Comparison of ENCODE assay signal across 8 cellular contexts in the genomic region with DNA sequence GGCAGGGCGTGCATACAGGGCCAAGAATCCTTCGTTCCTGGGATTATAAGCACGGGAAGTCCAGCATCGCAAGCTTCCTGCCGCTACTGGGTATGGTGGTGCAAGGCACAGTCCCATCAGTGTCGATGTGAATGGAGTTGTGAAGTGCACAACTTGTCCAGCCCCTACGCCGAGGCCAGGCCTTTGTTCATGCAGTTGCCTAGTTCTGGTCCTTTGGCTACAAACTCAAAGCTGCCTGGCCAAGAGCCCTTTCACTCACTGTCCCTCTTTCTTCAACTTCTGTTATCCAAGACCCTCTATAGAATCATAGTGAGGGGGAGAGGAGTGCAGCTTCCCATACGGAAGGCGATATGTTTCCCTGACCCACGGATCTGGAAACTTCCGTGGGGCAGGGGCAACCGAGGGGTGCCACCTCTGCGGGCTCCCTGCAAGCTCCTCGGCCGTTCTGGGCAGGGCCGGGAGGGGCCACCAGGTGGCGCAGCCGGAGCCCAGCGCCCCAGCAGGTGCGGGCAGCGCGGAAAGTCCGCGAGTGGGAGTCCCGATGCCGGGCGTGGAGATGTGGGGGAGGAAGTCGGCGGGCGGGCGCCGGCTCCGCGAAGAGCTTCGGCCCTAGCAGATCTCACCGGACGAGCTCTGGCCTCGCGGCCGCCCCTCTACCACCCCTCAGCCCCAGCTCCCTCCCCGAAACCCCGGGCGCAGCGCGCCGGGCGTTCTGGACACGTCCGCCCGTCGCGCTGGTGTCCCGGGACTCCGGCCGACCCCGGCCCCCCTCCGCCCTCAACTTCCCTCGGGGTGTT. TPM values are rescaled to one million over a fixed set of nuclear protein-coding genes. Genes with fewer than 3 reads are reported as not detected.
DNase-seq lines count a peak whose midpoint lies in the region; ATAC-seq lines count a peak whose summit lies in the region.

No MANE protein-coding gene starts in this region.

- peak; percentile 16 for DNase-seq in NCI-H510A treated with DMSO at 0.1 percent for 48 hours (lab: John Stamatoyannopoulos, UW)
- no peak for DNase-seq in NCI-H510A (lab: John Stamatoyannopoulos, UW)
- peak; percentile 25 for DNase-seq in NCI-H2196 (lab: John Stamatoyannopoulos, UW; ENCODE audit: unreplicated experiment)
- peak; percentile 96 for DNase-seq in activated CD8-positive, alpha-beta memory T cell treated with anti-CD3 and anti-CD28 coated beads for 24 hours
- peak; percentile 71 to 80 for DNase-seq in stimulated activated CD8-positive, alpha-beta memory T cell treated with anti-CD3 and anti-CD28 coated beads, Interleukin-4, amount 100 ng/mL, for 1 hour (ENCODE audit: low read depth in 2 of 2, low spot score in 1 of 2)

- no peak overlapping the region for H3K9ac ChIP-seq in endocrine pancreas (ENCODE audit: control insufficient read depth, insufficient read depth, low read length)

- peaks cover 7% of the 10 kb centered on the region for H3K4me1 ChIP-seq in endocrine pancreas (ENCODE audit: control insufficient read depth, insufficient read depth, low read length)
- H3K4me1 ChIP-seq in mononuclear cell (ENCODE audit: insufficient read depth, low read length), result peaks cover 50% of the 10 kb centered on the region

- no peaks in the 10 kb centered on the region for H3K36me3 ChIP-seq in endocrine pancreas (ENCODE audit: control insufficient read depth, insufficient read depth, low read length)

- H3K27me3 ChIP-seq in endocrine pancreas (ENCODE audit: control insufficient read depth, insufficient read depth, low read length), result no peaks in the 10 kb centered on the region
- no peaks in the 10 kb centered on the region for H3K27me3 ChIP-seq in mononuclear cell (ENCODE audit: insufficient read depth, low read length)

- H3K4me3 ChIP-seq in endocrine pancreas (ENCODE audit: control insufficient read depth, insufficient read depth, low read length) (peak overlapping the region; percentile 24), mononuclear cell (ENCODE audit: low read length) (peak overlapping the region; percentile 61)

- ATAC-seq in HG02852 (IDR thresholded peaks at IDR 0.05; ENCODE audit: unreplicated experiment), result peak; percentile 62

- H3K9me3 ChIP-seq in endocrine pancreas (ENCODE audit: control insufficient read depth, low read length), result no peaks in the 10 kb centered on the region
- H3K9me3 ChIP-seq in mononuclear cell (ENCODE audit: low read depth, low read length), result no peaks in the 10 kb centered on the region

RNA-seq across cellular contexts. Expression of gene RASGRP1, which starts 0.7 kb away (rescaled TPM):
- total RNA-seq in mononuclear cell, result 64.9 TPM
